Comparison of ENCODE assay signal across 8 cellular contexts in genomic region chr4:6674500-6675149, GRCh38. TPM values are rescaled to one million over a fixed set of nuclear protein-coding genes. Genes with fewer than 3 reads are reported as not detected.
DNase-seq lines count a peak whose midpoint lies in the region; ATAC-seq lines count a peak whose summit lies in the region.

No MANE protein-coding gene starts in this region.

- peaks cover 3 to 5% of the 10 kb centered on the region in 2 donors for H3K36me3 ChIP-seq in mucosa of rectum (ENCODE audit: control insufficient read depth in 2 of 2, insufficient read depth in 2 of 2, low read length in 2 of 2)

- H3K4me3 ChIP-seq in mucosa of rectum (ENCODE audit: low read length in 2 of 2), result peak overlapping the region; percentile 72 to 77

- H3K27ac ChIP-seq in mucosa of rectum (ENCODE audit: low read depth in 2 of 2, low read length in 2 of 2) (peak overlapping the region; percentile 73 to 82), temporal lobe (ENCODE audit: low read depth, low read length) (peak overlapping the region; percentile 20)

- H3K9me3 ChIP-seq in mucosa of rectum (ENCODE audit: control insufficient read depth in 2 of 2, low read length in 2 of 2), result no peaks in the 10 kb centered on the region

- H3K4me1 ChIP-seq in mucosa of rectum (ENCODE audit: control insufficient read depth in 2 of 2, insufficient read depth in 2 of 2, low read length in 2 of 2), result peaks cover 20 to 24% of the 10 kb centered on the region in 2 donors

- ATAC-seq in HG02852 (IDR thresholded peaks at IDR 0.05; ENCODE audit: unreplicated experiment), result peak; percentile 51

- H3K9ac ChIP-seq in mucosa of rectum (ENCODE audit: low read depth in 1 of 2, low read length in 2 of 2), result peak overlapping the region; percentile 42 to 75

- H3K27me3 ChIP-seq in mucosa of rectum (ENCODE audit: control insufficient read depth in 2 of 2, insufficient read depth in 2 of 2, low read length in 2 of 2), result no peaks in the 10 kb centered on the region

- peak; percentile 40 for DNase-seq in NCI-H2107 treated with DMSO at 0.1 percent for 48 hours (lab: John Stamatoyannopoulos, UW; ENCODE audit: unreplicated experiment)
- no peak for DNase-seq in NCI-H2107 (lab: John Stamatoyannopoulos, UW)
- peak; percentile 62 to 75 for DNase-seq in NCI-H2081 (lab: John Stamatoyannopoulos, UW)
- DNase-seq in activated CD4-positive, alpha-beta T cell treated with anti-CD3 and anti-CD28 coated beads for 48 hours, result peak; percentile 72
- DNase-seq in effector CD4-positive, alpha-beta T cell, result peak; percentile 56

RNA-seq across cellular contexts. Expression of gene S100P, which starts 19.1 kb away (rescaled TPM):
- total RNA-seq in temporal lobe, result 2.0 TPM

RNA-seq across cellular contexts. Expression of gene MRFAP1, which starts 34.1 kb away (rescaled TPM):
- 96.1 TPM for total RNA-seq in temporal lobe

RNA-seq across cellular contexts. Expression of gene MRFAP1L1, which starts 35.0 kb away (rescaled TPM):
- total RNA-seq in temporal lobe, result 81.1 TPM

RNA-seq across cellular contexts. Expression of gene BLOC1S4, which starts 41.3 kb away (rescaled TPM):
- total RNA-seq in temporal lobe, result 9.3 TPM
